8 cellular contexts compared by ENCODE assay signal in the genomic region with DNA sequence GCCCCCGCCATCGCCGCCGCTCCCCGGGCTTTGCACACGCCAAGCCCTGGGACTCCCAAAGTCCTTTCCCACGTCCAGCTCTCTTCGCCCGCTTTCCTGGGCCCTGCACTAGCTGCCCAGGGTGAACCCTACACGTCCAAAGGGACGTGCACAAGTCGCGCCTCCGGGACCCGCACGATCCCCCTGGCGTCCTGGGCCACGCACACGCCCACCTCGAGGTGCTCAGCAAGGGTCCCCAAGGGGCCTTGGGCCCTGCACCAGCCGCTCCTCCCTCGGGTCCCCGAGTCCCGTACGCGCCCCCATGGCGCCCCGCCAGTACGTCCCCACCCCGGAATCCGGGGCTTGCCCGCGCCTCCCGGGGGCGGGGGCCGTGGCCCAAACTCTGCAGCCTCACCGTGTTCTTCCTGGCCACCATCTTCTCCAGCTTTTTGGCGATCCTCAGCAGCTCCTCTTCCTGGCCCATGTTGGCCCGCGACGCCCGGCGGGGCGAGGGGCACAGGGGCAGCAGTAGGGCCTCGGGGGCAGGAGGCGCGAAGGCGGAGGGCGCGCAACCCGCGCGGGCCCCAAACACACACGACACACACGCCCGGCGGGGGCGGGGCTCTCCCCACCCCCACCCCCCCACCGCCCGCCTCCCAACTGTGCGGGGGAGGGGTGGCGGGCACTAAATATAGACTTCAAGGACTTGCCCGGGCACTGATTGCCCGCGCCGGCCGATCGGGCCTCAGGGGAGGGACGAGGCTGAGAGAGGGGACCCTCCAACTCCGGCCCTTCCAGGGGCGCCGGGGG. TPM values are rescaled to one million over a fixed set of nuclear protein-coding genes. Genes with fewer than 3 reads are reported as not detected.
DNase-seq lines count a peak whose midpoint lies in the region; ATAC-seq and TF ChIP-seq lines count a peak whose summit lies in the region.

Gene TCEA3, minus strand, starts transcription at position 578 of the 789 bp plus-strand sequence. Its CDS starts 115 bp downstream, at position 463.

- no peak within 1 kb of the TSS for H3K27ac Mint-ChIP-seq in activated CD8-positive, alpha-beta memory T cell treated with anti-CD3 and anti-CD28 coated beads, Interleukin-2, amount 10 ng/mL, durations not matched to agents 7 days and 5 days
- no peak within 1 kb of the TSS for H3K27ac Mint-ChIP-seq in neural progenitor cell

- peak within 1 kb of the TSS; percentile 42 for H3K4me3 ChIP-seq in HUES6 (ENCODE audit: low read depth, low read length)
- H3K4me3 ChIP-seq in fibroblast of lung (replicated peaks in 1 of 4; ENCODE audit: control extremely low read depth in 1 of 4, insufficient read depth in 1 of 4, low read depth in 3 of 4, low read length in 4 of 4), result peak within 1 kb of the TSS; percentile 25 to 61 (median 47)
- H3K4me3 ChIP-seq in neural progenitor cell, result peak within 1 kb of the TSS; percentile 45
- H3K4me3 ChIP-seq in MM.1S (ENCODE audit: low read length), result no peak within 1 kb of the TSS

- peaks cover 91% of the 10 kb centered on the region for H3K27me3 ChIP-seq in HUES6 (ENCODE audit: control insufficient read depth, insufficient read depth, low read length)
- no peaks in the 10 kb centered on the region for H3K27me3 ChIP-seq in fibroblast of lung (ENCODE audit: control insufficient read depth, insufficient read depth, low read length)
- peaks cover 98% of the 10 kb centered on the region for H3K27me3 ChIP-seq in neural progenitor cell
- peaks cover 36% of the 10 kb centered on the region for H3K27me3 ChIP-seq in MM.1S (replicated peaks; ENCODE audit: insufficient read depth, low read length)

- TF ChIP-seq CTCF in fibroblast of lung (conservative IDR thresholded peaks at IDR 0.05 in 1 of 2, IDR thresholded peaks at IDR 0.05 in 1 of 2; ENCODE audit: low read depth in 1 of 2, low read length in 2 of 2), result no peak
- TF ChIP-seq CTCF in neural progenitor cell (IDR thresholded peaks at IDR 0.05), result no peak
- TF ChIP-seq CTCF in MM.1S (IDR thresholded peaks at IDR 0.05; ENCODE audit: low read length), result no peak

- no peak for DNase-seq in activated CD8-positive, alpha-beta memory T cell treated with anti-CD3 and anti-CD28 coated beads, Interleukin-2, amount 10 ng/mL, durations not matched to agents 7 days and 5 days
- DNase-seq in fibroblast of lung (ENCODE audit: low read depth in 2 of 2) (no peak), neural progenitor cell (ENCODE audit: low spot score) (peak; percentile 51), MM.1S (no peak), MV-4-11 (lab: John Stamatoyannopoulos, UW) (no peak), DMS153 (lab: John Stamatoyannopoulos, UW) (no peak)

- CTCF ChIA-PET in activated CD8-positive, alpha-beta memory T cell treated with anti-CD3 and anti-CD28 coated beads, Interleukin-2, amount 10 ng/mL, durations not matched to agents 7 days and 5 days (lab: Charles Lee), result interaction anchor here (1.1 to 2.1 kb wide), 2 partner anchors 30 to 73 kb away, joined by 3 to 4 read pairs; no protein-coding TSS in a partner anchor

- H3K9me3 ChIP-seq in HUES6 (ENCODE audit: control insufficient read depth, insufficient read depth, low read depth, low read length) (no peaks in the 10 kb centered on the region), fibroblast of lung (ENCODE audit: control insufficient read depth, insufficient read depth, low read depth, low read length) (no peaks in the 10 kb centered on the region), neural progenitor cell (ENCODE audit: low read depth) (no peaks in the 10 kb centered on the region), MM.1S (replicated peaks; ENCODE audit: insufficient read depth, low read length) (no peaks in the 10 kb centered on the region)

- H3K27ac ChIP-seq in HUES6 (ENCODE audit: low read depth, low read length), result no peak within 1 kb of the TSS
- H3K27ac ChIP-seq in fibroblast of lung (ENCODE audit: insufficient read depth, low read length), result no peak within 1 kb of the TSS
- no peak within 1 kb of the TSS for H3K27ac ChIP-seq in neural progenitor cell
- no peak within 1 kb of the TSS for H3K27ac ChIP-seq in MM.1S (ENCODE audit: low read length)

- peak within 1 kb of the TSS; percentile 50 for H2AFZ ChIP-seq in fibroblast of lung (ENCODE audit: low read length)
- H2AFZ ChIP-seq in neural progenitor cell (replicated peaks), result peak within 1 kb of the TSS; percentile 46
- H2AFZ ChIP-seq in MM.1S (ENCODE audit: low read length), result no peak within 1 kb of the TSS

- peak; percentile 35 for ATAC-seq in activated CD8-positive, alpha-beta memory T cell treated with anti-CD3 and anti-CD28 coated beads, Interleukin-2, amount 10 ng/mL, durations not matched to agents 7 days and 5 days
- ATAC-seq in GM21717 (IDR thresholded peaks at IDR 0.05; ENCODE audit: unreplicated experiment), result no peak

- H3K9me3 Mint-ChIP-seq in activated CD8-positive, alpha-beta memory T cell treated with anti-CD3 and anti-CD28 coated beads, Interleukin-2, amount 10 ng/mL, durations not matched to agents 7 days and 5 days (ENCODE audit: low read depth), result no peaks in the 10 kb centered on the region
- no peaks in the 10 kb centered on the region for H3K9me3 Mint-ChIP-seq in neural progenitor cell

- H3K9ac ChIP-seq in HUES6 (ENCODE audit: low read length) (peak within 1 kb of the TSS; percentile 13), fibroblast of lung (ENCODE audit: insufficient read depth, low read length) (peak within 1 kb of the TSS; percentile 20), neural progenitor cell (no peak within 1 kb of the TSS), MM.1S (ENCODE audit: low read length) (no peak within 1 kb of the TSS)

- H3K36me3 Mint-ChIP-seq in activated CD8-positive, alpha-beta memory T cell treated with anti-CD3 and anti-CD28 coated beads, Interleukin-2, amount 10 ng/mL, durations not matched to agents 7 days and 5 days, result no peaks in the 10 kb centered on the region
- H3K36me3 Mint-ChIP-seq in neural progenitor cell, result peaks cover 27% of the 10 kb centered on the region

- peak within 1 kb of the TSS; percentile 35 for H3K4me3 Mint-ChIP-seq in activated CD8-positive, alpha-beta memory T cell treated with anti-CD3 and anti-CD28 coated beads, Interleukin-2, amount 10 ng/mL, durations not matched to agents 7 days and 5 days
- peak within 1 kb of the TSS; percentile 81 for H3K4me3 Mint-ChIP-seq in neural progenitor cell

- H3F3A ChIP-seq in neural progenitor cell (ENCODE audit: low read depth) (peaks cover 15% of the 10 kb centered on the region), MM.1S (ENCODE audit: insufficient read depth, low read length) (no peaks in the 10 kb centered on the region)

- H3K4me1 ChIP-seq in HUES6 (ENCODE audit: control insufficient read depth, insufficient read depth, low read length) (peaks cover 19% of the 10 kb centered on the region; the same call in 1 of the 2 replicates), fibroblast of lung (ENCODE audit: control insufficient read depth, extremely low read depth, insufficient read depth, low read length) (peaks cover 9% of the 10 kb centered on the region), neural progenitor cell (peaks cover 13% of the 10 kb centered on the region), MM.1S (ENCODE audit: low read length) (no peaks in the 10 kb centered on the region)

- H3K36me3 ChIP-seq in HUES6 (ENCODE audit: control insufficient read depth, insufficient read depth, low read length) (peaks cover 17% of the 10 kb centered on the region; the same call in 1 of the 2 replicates), fibroblast of lung (ENCODE audit: control insufficient read depth, insufficient read depth, low read length) (no peaks in the 10 kb centered on the region), neural progenitor cell (no peaks in the 10 kb centered on the region), MM.1S (replicated peaks; ENCODE audit: insufficient read depth, low read length) (no peaks in the 10 kb centered on the region)

- H3K4me2 ChIP-seq in fibroblast of lung (ENCODE audit: extremely low read depth, insufficient read depth, low read length) (peak within 1 kb of the TSS; percentile 81), neural progenitor cell (peak within 1 kb of the TSS; percentile 71), MM.1S (ENCODE audit: low read depth, low read length) (no peak within 1 kb of the TSS)

- H3K27me3 Mint-ChIP-seq in activated CD8-positive, alpha-beta memory T cell treated with anti-CD3 and anti-CD28 coated beads, Interleukin-2, amount 10 ng/mL, durations not matched to agents 7 days and 5 days, result peaks cover 60% of the 10 kb centered on the region
- H3K27me3 Mint-ChIP-seq in neural progenitor cell (ENCODE audit: insufficient read depth, low read depth), result peaks cover 25% of the 10 kb centered on the region

- H3K79me2 ChIP-seq in fibroblast of lung (ENCODE audit: control insufficient read depth, insufficient read depth, low read length) (no peaks in the 10 kb centered on the region), neural progenitor cell (ENCODE audit: low read depth) (no peaks in the 10 kb centered on the region), MM.1S (ENCODE audit: low read length) (no peaks in the 10 kb centered on the region)

- H4K20me1 ChIP-seq in fibroblast of lung (ENCODE audit: control insufficient read depth, extremely low read depth, insufficient read depth, low read length) (no peaks in the 10 kb centered on the region), neural progenitor cell (ENCODE audit: low read depth) (peaks cover 15% of the 10 kb centered on the region), MM.1S (ENCODE audit: insufficient read depth, low read length) (no peaks in the 10 kb centered on the region)

- H3K9me2 ChIP-seq in MM.1S (replicated peaks; ENCODE audit: insufficient read depth, low read length), result no peaks in the 10 kb centered on the region

- H3K4me1 Mint-ChIP-seq in activated CD8-positive, alpha-beta memory T cell treated with anti-CD3 and anti-CD28 coated beads, Interleukin-2, amount 10 ng/mL, durations not matched to agents 7 days and 5 days, result peaks cover 21% of the 10 kb centered on the region
- H3K4me1 Mint-ChIP-seq in neural progenitor cell, result peaks cover 22% of the 10 kb centered on the region

RNA-seq across cellular contexts. Expression of gene TCEA3, which starts in this region (rescaled TPM):
- 1 to 10 TPM in 1 of 2 experiments, under 1 TPM in 1; 0.26 to 1.3 TPM for total RNA-seq in activated CD8-positive, alpha-beta memory T cell treated with anti-CD3 and anti-CD28 coated beads, Interleukin-2, amount 10 ng/mL, durations not matched to agents 7 days and 5 days
- total RNA-seq in fibroblast of lung (37.5 and 44.6 TPM in 2 replicates), neural progenitor cell (ENCODE audit: low replicate concordance) (0.53 and 0.54 TPM in 2 replicates)
- 11.9 and 12.3 TPM in 2 replicates for polyA plus RNA-seq in fibroblast of lung
- 11.5 and 14.6 TPM in 2 replicates for polyA plus RNA-seq in fibroblast of lung (2012)
- 6.3 and 7.0 TPM in 2 replicates for polyA minus RNA-seq in fibroblast of lung (ENCODE audit: low replicate concordance)

Comparison
In these comparisons a context has a peak if more than half of its experiments do, and no peak if none do; other contexts are left out.
1. RNA of gene TCEA3 (total RNA-seq): 37.5 to 44.6 TPM in fibroblast of lung; 0.26 to 1.3 TPM in activated CD8-positive, alpha-beta memory T cell treated with anti-CD3 and anti-CD28 coated beads, Interleukin-2, amount 10 ng/mL, durations not matched to agents 7 days and 5 days and 0.53 to 0.54 TPM in neural progenitor cell; every median in the first group is over 10 times any median in the second.
2. Peak in DNase-seq, H3K4me3 ChIP-seq and H3K4me2 ChIP-seq in neural progenitor cell; RNA of the gene not detected or under 1 TPM.
3. H3K9ac ChIP-seq: peak in HUES6 (single experiment) and fibroblast of lung (single experiment); none in neural progenitor cell (single experiment) and MM.1S (single experiment).